Comparison of ENCODE assay signal across 11 cellular contexts in genomic region chr1:162873671-162874666, GRCh38. TPM values are rescaled to one million over a fixed set of nuclear protein-coding genes. Genes with fewer than 3 reads are reported as not detected.
A peak's percentile ranks its signal among the peaks of the same experiment; 100 is the strongest.
DNase-seq lines count a peak whose midpoint lies in the region; ATAC-seq and TF ChIP-seq lines count a peak whose summit lies in the region.
"Had no signal": no experiment of that assay in that cellular context is flagged by ENCODE, and none has a peak within 500 bp of the region (broad histone marks: within the 10 kb centered on the region; RNA-seq: fewer than 3 reads in every experiment).

No MANE protein-coding gene starts in this region.

- H3K4me1 ChIP-seq in left lung (no peaks in the 10 kb centered on the region), adrenal gland (replicated peaks in 1 of 2) (no peaks in the 10 kb centered on the region)

- ATAC-seq in left lung = peak; percentile 88
- ATAC-seq in HG03565 (IDR thresholded peaks at IDR 0.05; ENCODE audit: unreplicated experiment) = no peak
- ATAC-seq: K562 had no signal

- H3K36me3 ChIP-seq in left lung (no peaks in the 10 kb centered on the region), adrenal gland (replicated peaks in 1 of 2) (no peaks in the 10 kb centered on the region)

- peak overlapping the region; percentile 18 for H3K27ac ChIP-seq in angular gyrus (ENCODE audit: low read depth, low read length)
- H3K27ac ChIP-seq in left lung = peak overlapping the region in 1 of 2 donors; percentile 31
- no peak overlapping the region for H3K27ac ChIP-seq in adrenal gland

- H3K9me3 ChIP-seq in left lung = peaks cover 0 to 6% of the 10 kb centered on the region in 2 donors
- no peaks in the 10 kb centered on the region for H3K9me3 ChIP-seq in adrenal gland (replicated peaks in 1 of 3)

- DNase-seq in AG10803 (ENCODE audit: low read depth) (peak; percentile 43), LNCaP clone FGC (ENCODE audit: low read depth) (peak; percentile 95), left lung (no peak), adrenal gland (no peak)
- no peak for DNase-seq in activated naive CD4-positive, alpha-beta T cell treated with anti-CD3 and anti-CD28 coated beads, Interleukin-2, amount 50 U/mL, for 16 hours
- no peak for DNase-seq in effector CD4-positive, alpha-beta T cell
- DNase-seq: activated CD4-positive, alpha-beta T cell treated with anti-CD3 and anti-CD28 coated beads, Interleukin-2, amount 50 U/mL, for 4 hours had no signal

- H3K4me3 ChIP-seq in AG10803 (ENCODE audit: low read length) (no peak overlapping the region), LNCaP clone FGC (ENCODE audit: low read depth, low read length) (no peak overlapping the region), left lung (no peak overlapping the region), adrenal gland (no peak overlapping the region)
- H3K4me3 ChIP-seq: K562 had no signal

- 64 to 79% (median 76%) methylated on average over 8 of the region's 8 CpGs for WGBS in adrenal gland, 4 donors

- no peak for TF ChIP-seq POLR2A in adrenal gland (IDR thresholded peaks at IDR 0.05)

- intact Hi-C loops in left lung (cut with DNase I) = loop anchor here in 1 of 2 donors (10.0 kb wide), 1 partner anchor 191 kb away; the partner anchor contains the start of gene RGS4
- intact Hi-C loops in adrenal gland (cut with DNase I) = loop anchor here in 1 of 2 donors (10.0 kb wide), 1 partner anchor 191 kb away; the partner anchor contains the start of gene RGS4

- TF ChIP-seq CTCF in AG10803 (conservative IDR thresholded peaks at IDR 0.05; ENCODE audit: low read length) = peak; percentile 47
- no peak for TF ChIP-seq CTCF in LNCaP clone FGC (IDR thresholded peaks at IDR 0.05; ENCODE audit: control insufficient read depth, extremely low read depth, insufficient read depth)
- no peak for TF ChIP-seq CTCF in left lung (IDR thresholded peaks at IDR 0.05)
- TF ChIP-seq CTCF in adrenal gland (IDR thresholded peaks at IDR 0.05) = no peak

- H3K27me3 ChIP-seq in left lung (peaks cover 0 to 7% of the 10 kb centered on the region in 2 donors), adrenal gland (no peaks in the 10 kb centered on the region)

RNA-seq across cellular contexts. Expression of gene CCDC190, which starts 13.0 kb away (rescaled TPM):
- total RNA-seq in left lung = 1 to 10 TPM; 1.5 to 2.1 TPM
- not detected for total RNA-seq in adrenal gland
- polyA plus RNA-seq in adrenal gland = not detected
- total RNA-seq: K562 had no signal
- polyA plus RNA-seq: CD14-positive monocyte, K562 had no signal

Comparison
In these comparisons a context has a peak if more than half of its experiments do, and no peak if none do; other contexts are left out.
1. DNase-seq: peak in AG10803 (single experiment) and LNCaP clone FGC (single experiment); none in left lung (0 of 2), adrenal gland (0 of 7), activated naive CD4-positive, alpha-beta T cell treated with anti-CD3 and anti-CD28 coated beads, Interleukin-2, amount 50 U/mL, for 16 hours (single experiment) and effector CD4-positive, alpha-beta T cell (single experiment).